7 cellular contexts compared by ENCODE assay signal in genomic region chr11:62444271-62444833, GRCh38. TPM values are rescaled to one million over a fixed set of nuclear protein-coding genes. Genes with fewer than 3 reads are reported as not detected.
A peak's percentile ranks its signal among the peaks of the same experiment; 100 is the strongest.
DNase-seq lines count a peak whose midpoint lies in the region; ATAC-seq and TF ChIP-seq lines count a peak whose summit lies in the region.

No MANE protein-coding gene starts in this region.

- intact Hi-C loops in left cardiac atrium (cut with DNase I), result no loop called here
- intact Hi-C loops in prostate gland (cut with DNase I), result no loop called here

- POLR2A ChIA-PET in activated naive CD8-positive, alpha-beta T cell treated with anti-CD3 and anti-CD28 coated beads, Interleukin-2, amount 10 ng/mL, durations not matched to agents 7 days and 5 days (lab: Charles Lee), result interaction anchor here (0.9 kb wide), 1 partner anchor 20 kb away, joined by 5 read pairs; no protein-coding TSS in a partner anchor

- H3K9ac ChIP-seq in H9 (ENCODE audit: extremely low read depth, insufficient read length, low read length), result no peak overlapping the region

- H3K27ac ChIP-seq in H9 (ENCODE audit: insufficient read length, low read depth, low read length) (no peak overlapping the region), Peyer's patch (peak overlapping the region; percentile 65 to 89 (median 76)), prostate gland (peak overlapping the region; percentile 57 to 73)

- no peak overlapping the region for H3K4me3 Mint-ChIP-seq in H9
- H3K4me3 Mint-ChIP-seq in activated naive CD8-positive, alpha-beta T cell treated with anti-CD3 and anti-CD28 coated beads, Interleukin-2, amount 10 ng/mL, durations not matched to agents 7 days and 5 days, result peak overlapping the region; percentile 75
- H3K4me3 Mint-ChIP-seq in glutamatergic neuron (ENCODE audit: unreplicated experiment), result no peak overlapping the region

- H3K36me3 ChIP-seq in Peyer's patch, result no peaks in the 10 kb centered on the region
- H3K36me3 ChIP-seq in prostate gland, result no peaks in the 10 kb centered on the region

- H3K79me1 ChIP-seq in H9 (ENCODE audit: insufficient read depth, low read depth, low read length, poor library complexity, severe bottlenecking), result no peaks in the 10 kb centered on the region

- no peak overlapping the region for H4K91ac ChIP-seq in H9 (ENCODE audit: insufficient read length, low read depth, low read length)

- H3K4me1 Mint-ChIP-seq in H9 (peaks cover 3 to 9% of the 10 kb centered on the region in 2 experiments), glutamatergic neuron (ENCODE audit: low read depth, unreplicated experiment) (peaks cover 5% of the 10 kb centered on the region)
- peaks cover 4% of the 10 kb centered on the region for H3K4me1 Mint-ChIP-seq in activated naive CD8-positive, alpha-beta T cell treated with anti-CD3 and anti-CD28 coated beads, Interleukin-2, amount 10 ng/mL, durations not matched to agents 7 days and 5 days

- no peak for TF ChIP-seq POLR2A in Peyer's patch (IDR thresholded peaks at IDR 0.05)
- no peak for TF ChIP-seq POLR2A in prostate gland (IDR thresholded peaks at IDR 0.05)

- no peaks in the 10 kb centered on the region; the same call in 1 of the 2 replicates for H3K4me1 ChIP-seq in H9 (ENCODE audit: insufficient read depth, low read length)
- H3K4me1 ChIP-seq in Peyer's patch, result peaks cover 2 to 42% (median 12%) of the 10 kb centered on the region in 4 donors
- H3K4me1 ChIP-seq in prostate gland (replicated peaks), result peaks cover 10% of the 10 kb centered on the region

- WGBS in H9 (ENCODE audit: extremely low coverage, insufficient read length, low lambda C conversion rate), result no CpG with 5 or more reads among the region's 23 CpGs
- 28% methylated on average over 23 of the region's 23 CpGs for WGBS in prostate gland

- DNase-seq in H9 (peak; percentile 36), Peyer's patch (peak; percentile 57 to 78 (median 62)), left cardiac atrium (peak; percentile 73), prostate gland (ENCODE audit: low spot score) (no peak), glutamatergic neuron (no peak)
- peak; percentile 56 for DNase-seq in activated naive CD8-positive, alpha-beta T cell treated with anti-CD3 and anti-CD28 coated beads, Interleukin-2, amount 10 ng/mL, durations not matched to agents 7 days and 5 days

- no peak overlapping the region for H4K8ac ChIP-seq in H9 (replicated peaks; ENCODE audit: insufficient read length, low read depth, low read length)

- no peak overlapping the region for H2BK12ac ChIP-seq in H9 (ENCODE audit: insufficient read length, low read depth, low read length)

- H3K18ac ChIP-seq in H9 (ENCODE audit: insufficient read length, low read depth, low read length), result no peak overlapping the region

- no peak overlapping the region for H3T11ph ChIP-seq in H9 (ENCODE audit: low read length)

- H3K36me3 Mint-ChIP-seq in H9 (ENCODE audit: insufficient read depth in 1 of 3, low read depth in 3 of 3) (no peaks in the 10 kb centered on the region), glutamatergic neuron (ENCODE audit: unreplicated experiment) (no peaks in the 10 kb centered on the region)
- no peaks in the 10 kb centered on the region for H3K36me3 Mint-ChIP-seq in activated naive CD8-positive, alpha-beta T cell treated with anti-CD3 and anti-CD28 coated beads, Interleukin-2, amount 10 ng/mL, durations not matched to agents 7 days and 5 days

- peak; percentile 47 for ATAC-seq in activated naive CD8-positive, alpha-beta T cell treated with anti-CD3 and anti-CD28 coated beads, Interleukin-2, amount 10 ng/mL, durations not matched to agents 7 days and 5 days (ENCODE audit: low read depth)
- ATAC-seq in left cardiac atrium (peak; percentile 60 to 66), HG02623 (IDR thresholded peaks at IDR 0.05; ENCODE audit: unreplicated experiment) (no peak)

- H2BK120ac ChIP-seq in H9 (ENCODE audit: low read depth, low read length, poor library complexity, severe bottlenecking), result no peak overlapping the region

- H3K23me2 ChIP-seq in H9 (ENCODE audit: insufficient read length, low read depth, low read length, poor library complexity, severe bottlenecking), result no peaks in the 10 kb centered on the region

- no peak overlapping the region for H2BK20ac ChIP-seq in H9 (ENCODE audit: low read depth, low read length, poor library complexity, severe bottlenecking)

- no peak overlapping the region for H3K4ac ChIP-seq in H9 (ENCODE audit: low read depth, low read length)

- H3K27me3 Mint-ChIP-seq in H9 (ENCODE audit: low read depth), result peaks cover 12% of the 10 kb centered on the region
- H3K27me3 Mint-ChIP-seq in activated naive CD8-positive, alpha-beta T cell treated with anti-CD3 and anti-CD28 coated beads, Interleukin-2, amount 10 ng/mL, durations not matched to agents 7 days and 5 days, result peaks cover 30% of the 10 kb centered on the region
- peaks cover 7% of the 10 kb centered on the region for H3K27me3 Mint-ChIP-seq in glutamatergic neuron (ENCODE audit: unreplicated experiment)

- H3K14ac ChIP-seq in H9 (ENCODE audit: insufficient read depth, low read length), result no peak overlapping the region

- H3K4me3 ChIP-seq in Peyer's patch (peak overlapping the region; percentile 26 to 42 (median 36)), prostate gland (peak overlapping the region in 1 of 2 donors; percentile 11)

- no peak overlapping the region for H2BK15ac ChIP-seq in H9 (ENCODE audit: low read depth, low read length)

- H3K27me3 ChIP-seq in H9 (ENCODE audit: insufficient read depth, low read length), result no peaks in the 10 kb centered on the region
- H3K27me3 ChIP-seq in Peyer's patch, result no peaks in the 10 kb centered on the region
- H3K27me3 ChIP-seq in prostate gland (replicated peaks; ENCODE audit: insufficient read depth), result no peaks in the 10 kb centered on the region

- H3K9me3 Mint-ChIP-seq in H9 (no peaks in the 10 kb centered on the region), glutamatergic neuron (ENCODE audit: unreplicated experiment) (peaks cover 2% of the 10 kb centered on the region)
- H3K9me3 Mint-ChIP-seq in activated naive CD8-positive, alpha-beta T cell treated with anti-CD3 and anti-CD28 coated beads, Interleukin-2, amount 10 ng/mL, durations not matched to agents 7 days and 5 days, result no peaks in the 10 kb centered on the region

- H4K20me1 ChIP-seq in H9 (ENCODE audit: control insufficient read depth, insufficient read depth, insufficient read length), result no peaks in the 10 kb centered on the region

- no peak overlapping the region for H2AK5ac ChIP-seq in H9 (ENCODE audit: insufficient read length, low read length)

- H3K9me3 ChIP-seq in H9 (ENCODE audit: control insufficient read depth, low read depth, low read length) (no peaks in the 10 kb centered on the region), Peyer's patch (no peaks in the 10 kb centered on the region), prostate gland (no peaks in the 10 kb centered on the region)

- H3K4me2 ChIP-seq in H9 (ENCODE audit: insufficient read depth, insufficient read length, low read length), result no peak overlapping the region

- no peak overlapping the region for H4K5ac ChIP-seq in H9 (ENCODE audit: insufficient read length, low read depth, low read length)

- H3K23ac ChIP-seq in H9 (ENCODE audit: insufficient read length, low read depth, low read length), result no peak overlapping the region

- no peaks in the 10 kb centered on the region; the same call in 1 of the 2 replicates for H3K79me2 ChIP-seq in H9 (ENCODE audit: insufficient read depth, low read length)

- no peak for TF ChIP-seq CTCF in H9 (conservative IDR thresholded peaks at IDR 0.05)
- no peak for TF ChIP-seq CTCF in Peyer's patch (IDR thresholded peaks at IDR 0.05)
- no peak for TF ChIP-seq CTCF in prostate gland (IDR thresholded peaks at IDR 0.05)
- no peak for TF ChIP-seq CTCF in glutamatergic neuron (IDR thresholded peaks at IDR 0.05; ENCODE audit: partially characterized antibody, unreplicated experiment)

- H2AFZ ChIP-seq in H9 (ENCODE audit: low read length), result no peak overlapping the region

- peak overlapping the region in 1 of 3 experiments; percentile 42; a peak in 1 of 7 replicates for H3K27ac Mint-ChIP-seq in H9
- H3K27ac Mint-ChIP-seq in activated naive CD8-positive, alpha-beta T cell treated with anti-CD3 and anti-CD28 coated beads, Interleukin-2, amount 10 ng/mL, durations not matched to agents 7 days and 5 days, result no peak overlapping the region
- H3K27ac Mint-ChIP-seq in glutamatergic neuron (ENCODE audit: unreplicated experiment), result no peak overlapping the region

- no peak overlapping the region for H2BK5ac ChIP-seq in H9 (ENCODE audit: insufficient read length, low read length)

- H3K56ac ChIP-seq in H9 (ENCODE audit: insufficient read length, low read depth, low read length), result no peak overlapping the region

RNA-seq across cellular contexts. Expression of gene SCGB1A1, which starts 25.5 kb away (rescaled TPM):
- not detected in 2 replicates for total RNA-seq in H9 (2021)
- not detected for total RNA-seq in Peyer's patch
- not detected for total RNA-seq in activated naive CD8-positive, alpha-beta T cell treated with anti-CD3 and anti-CD28 coated beads, Interleukin-2, amount 10 ng/mL, durations not matched to agents 7 days and 5 days
- not detected for total RNA-seq in left cardiac atrium
- total RNA-seq in prostate gland, result 100 to 1,000 TPM in 1 of 2 donors, 1 to 10 TPM in 1; 6.8 to 203 TPM
- total RNA-seq in glutamatergic neuron (ENCODE audit: unreplicated experiment), result not detected

Comparison
In these comparisons a context has a peak if more than half of its experiments do, and no peak if none do; other contexts are left out.
1. DNase-seq: peak in H9 (single experiment), Peyer's patch (3 of 3), activated naive CD8-positive, alpha-beta T cell treated with anti-CD3 and anti-CD28 coated beads, Interleukin-2, amount 10 ng/mL, durations not matched to agents 7 days and 5 days (single experiment) and left cardiac atrium (single experiment); none in prostate gland (single experiment) and glutamatergic neuron (single experiment).